In the genomic region with DNA sequence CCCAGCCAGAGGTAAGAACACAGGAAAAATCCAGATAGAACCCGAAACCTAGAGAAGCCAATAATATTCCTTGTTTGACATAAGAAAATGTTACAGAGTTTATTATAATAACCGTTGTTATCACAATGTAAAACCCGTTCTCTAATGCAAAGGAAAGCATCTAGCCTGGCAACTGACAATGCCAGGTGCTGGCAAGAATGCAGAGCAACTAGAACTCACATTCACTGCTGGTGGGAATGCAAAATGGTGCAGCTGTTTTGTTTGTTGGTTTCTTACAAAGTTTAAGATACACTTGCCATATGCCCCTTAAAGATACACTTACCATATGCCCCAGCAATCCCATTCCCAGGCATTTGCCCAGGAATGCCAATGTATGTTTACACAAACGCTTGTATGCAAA, we compare ENCODE assay signal across 19 cellular contexts. TPM values are rescaled to one million over a fixed set of nuclear protein-coding genes. Genes with fewer than 3 reads are reported as not detected.
A peak's percentile ranks its signal among the peaks of the same experiment; 100 is the strongest.
DNase-seq lines count a peak whose midpoint lies in the region; ATAC-seq and TF ChIP-seq lines count a peak whose summit lies in the region.
"Had no signal": no experiment of that assay in that cellular context is flagged by ENCODE, and none has a peak within 500 bp of the region (broad histone marks: within the 10 kb centered on the region; RNA-seq: fewer than 3 reads in every experiment).

No MANE protein-coding gene starts in this region.

- H3K9me3 ChIP-seq in neutrophil: no peaks in the 10 kb centered on the region
- H3K9me3 ChIP-seq: BLaER1, Caco-2 had no signal

- H3K27ac ChIP-seq in neutrophil: peak overlapping the region; percentile 31
- H3K27ac ChIP-seq: BLaER1, C4-2B, GM23248 had no signal

- peaks cover 9% of the 10 kb centered on the region for H3K4me1 Mint-ChIP-seq in activated T-cell treated with anti-CD3 and anti-CD28 coated beads, Interleukin-2, amount 50 U/mL, for 72 hours (ENCODE audit: low read depth)

- no peak overlapping the region for H3K27ac Mint-ChIP-seq in activated T-cell treated with anti-CD3 and anti-CD28 coated beads, Interleukin-2, amount 50 U/mL, for 72 hours
- H3K27ac Mint-ChIP-seq: CD4-positive, alpha-beta T cell had no signal

- H3K9me3 Mint-ChIP-seq in activated T-cell treated with anti-CD3 and anti-CD28 coated beads, Interleukin-2, amount 50 U/mL, for 72 hours: no peaks in the 10 kb centered on the region
- H3K9me3 Mint-ChIP-seq: CD4-positive, alpha-beta T cell had no signal

- peaks cover 97% of the 10 kb centered on the region for H3K36me3 ChIP-seq in neutrophil

- H3K4me3 Mint-ChIP-seq in activated T-cell treated with anti-CD3 and anti-CD28 coated beads, Interleukin-2, amount 50 U/mL, for 72 hours: no peak overlapping the region
- H3K4me3 Mint-ChIP-seq: CD4-positive, alpha-beta T cell had no signal

- DNase-seq in LHCN-M2 (ENCODE audit: low read depth) (peak; percentile 23), NCI-H526 treated with DMSO at 0.1 percent for 48 hours (lab: John Stamatoyannopoulos, UW) (peak; percentile 42)
- no peak for DNase-seq in activated CD4-positive, alpha-beta T cell treated with anti-CD3 and anti-CD28 coated beads, Interleukin-2, amount 50 U/mL, for 48 hours
- no peak for DNase-seq in activated T-cell treated with anti-CD3 and anti-CD28 coated beads, Interleukin-2, amount 50 U/mL, for 72 hours
- DNase-seq: Caco-2; CD4-positive, alpha-beta T cell; DMS153; DND-41; GM23248; H7 had no signal

- ATAC-seq in HG02970 (IDR thresholded peaks at IDR 0.05; ENCODE audit: low FRiP score, unreplicated experiment) (no peak), GM18861 (IDR thresholded peaks at IDR 0.05; ENCODE audit: unreplicated experiment) (no peak)
- no peak for ATAC-seq in activated T-cell treated with anti-CD3 and anti-CD28 coated beads, Interleukin-2, amount 50 U/mL, for 72 hours (replicated peaks in 1 of 2)
- ATAC-seq: HCT116 had no signal

- H3K36me3 Mint-ChIP-seq in activated T-cell treated with anti-CD3 and anti-CD28 coated beads, Interleukin-2, amount 50 U/mL, for 72 hours (ENCODE audit: insufficient read depth in 2 of 2): peaks cover 12 to 36% of the 10 kb centered on the region in 2 donors

- H3K27me3 Mint-ChIP-seq in activated T-cell treated with anti-CD3 and anti-CD28 coated beads, Interleukin-2, amount 50 U/mL, for 72 hours (ENCODE audit: low read depth): no peaks in the 10 kb centered on the region
- H3K27me3 Mint-ChIP-seq: CD4-positive, alpha-beta T cell had no signal

- TF ChIP-seq CTCF in neutrophil (IDR thresholded peaks at IDR 0.05): no peak

- no peaks in the 10 kb centered on the region for H3K27me3 ChIP-seq in neutrophil
- H3K27me3 ChIP-seq: BLaER1 had no signal

- no peak overlapping the region for H3K4me3 ChIP-seq in neutrophil (ENCODE audit: low read depth in 1 of 2, low read length in 1 of 2)
- H3K4me3 ChIP-seq: BLaER1, GM23248 had no signal

- H3K4me1 ChIP-seq in neutrophil (ENCODE audit: control insufficient read depth in 1 of 2, insufficient read depth in 1 of 2, low read depth in 1 of 2, low read length in 1 of 2): no peaks in the 10 kb centered on the region
- H3K4me1 ChIP-seq: BLaER1, Caco-2 had no signal

RNA-seq across cellular contexts. Expression of a gene that starts 23.4 kb away (rescaled TPM):
- total RNA-seq in LHCN-M2 (2014; rRNA removed): 31.1 and 40.4 TPM in 2 replicates
- polyA plus RNA-seq in LHCN-M2 (2012): 27.9 TPM
- total RNA-seq in activated T-cell treated with anti-CD3 and anti-CD28 coated beads, Interleukin-2, amount 50 U/mL, for 72 hours: 10 to 100 TPM; 79.8 to 95.3 TPM

RNA-seq across cellular contexts. Expression of a gene that starts 28.3 kb away (rescaled TPM):
- total RNA-seq in LHCN-M2 (2014; rRNA removed): not detected in 2 replicates
- polyA plus RNA-seq in LHCN-M2 (2012): not detected
- total RNA-seq in activated T-cell treated with anti-CD3 and anti-CD28 coated beads, Interleukin-2, amount 50 U/mL, for 72 hours: under 1 TPM in 1 of 2 donors, not detected in 1; 0.07 TPM
- total RNA-seq: A172; A673; CD4-positive, alpha-beta T cell; GM23248; H1; H7 had no signal
- polyA plus RNA-seq: GM23248, H1 had no signal

Comparison
In these comparisons a context has a peak if more than half of its experiments do, and no peak if none do; other contexts are left out.
1. DNase-seq: peak in LHCN-M2 (single experiment) and NCI-H526 treated with DMSO at 0.1 percent for 48 hours (single experiment); none in activated CD4-positive, alpha-beta T cell treated with anti-CD3 and anti-CD28 coated beads, Interleukin-2, amount 50 U/mL, for 48 hours (0 of 2) and activated T-cell treated with anti-CD3 and anti-CD28 coated beads, Interleukin-2, amount 50 U/mL, for 72 hours (0 of 2).